In genomic region chr16:3999479-3999868, GRCh38 we compare ENCODE assay signal across 1 cellular context.
TF ChIP-seq lines count a peak whose summit lies in the region.

No MANE protein-coding gene starts in this region.

TF ChIP-seq in GM23338, 12 proteins besides CTCF, POLR2A, EP300 and RAD21 (continued from another document):
- TF ChIP-seq ZNF462 (CRISPR knock-in tag; IDR thresholded peaks at IDR 0.05) (no peak), CREB1 (CRISPR knock-in tag; IDR thresholded peaks at IDR 0.05; ENCODE audit: low read depth) (no peak), ZNF114 (CRISPR knock-in tag; IDR thresholded peaks at IDR 0.05) (no peak), NANOG (IDR thresholded peaks at IDR 0.05; ENCODE audit: borderline replicate concordance) (no peak), JUNB (IDR thresholded peaks at IDR 0.05; ENCODE audit: unreplicated experiment) (no peak)
